In genomic region chr4:169925678-169926077, GRCh38 we compare ENCODE assay signal across 29 cellular contexts.
"Had no signal": no experiment of that assay in that cellular context is flagged by ENCODE, and none has a peak within 500 bp of the region (broad histone marks: within the 10 kb centered on the region; RNA-seq: fewer than 3 reads in every experiment).

No MANE protein-coding gene starts in this region.

- H3K4me3 ChIP-seq: body of pancreas, breast epithelium had no signal

- ATAC-seq: activated CD8-positive, alpha-beta memory T cell treated with anti-CD3 and anti-CD28 coated beads, Interleukin-2, amount 10 ng/mL, durations not matched to agents 7 days and 5 days; activated naive CD8-positive, alpha-beta T cell treated with anti-CD3 and anti-CD28 coated beads, Interleukin-2, amount 50 U/mL, for 24 hours; body of pancreas; PC-3 had no signal

- H3K9ac ChIP-seq: KMS-11 had no signal

- H3K4me1 ChIP-seq: body of pancreas, breast epithelium had no signal

- H3K27me3 ChIP-seq: body of pancreas, breast epithelium had no signal

- DNase-seq: activated CD4-positive, alpha-beta memory T cell treated with anti-CD3 and anti-CD28 coated beads, Interleukin-2, amount 10 ng/mL, durations not matched to agents 7 days and 5 days; activated CD4-positive, alpha-beta T cell treated with anti-CD3 and anti-CD28 coated beads for 1 hour; activated CD4-positive, alpha-beta T cell treated with anti-CD3 and anti-CD28 coated beads for 48 hours; activated CD4-positive, CD25-positive, alpha-beta regulatory T cell; activated CD8-positive, alpha-beta memory T cell treated with anti-CD3 and anti-CD28 coated beads for 24 hours; activated CD8-positive, alpha-beta memory T cell treated with anti-CD3 and anti-CD28 coated beads, Interleukin-2, amount 10 ng/mL, durations not matched to agents 7 days and 5 days; activated CD8-positive, alpha-beta memory T cell treated with anti-CD3 and anti-CD28 coated beads, Interleukin-2, amount 50 U/mL, for 48 hours; activated effector memory CD4-positive, alpha-beta T cell treated with Interleukin-2 at 50 U/mL for 16 hours; activated naive CD4-positive, alpha-beta T cell treated with anti-CD3 and anti-CD28 coated beads, Interleukin-2, amount 10 ng/mL, durations not matched to agents 7 days and 5 days; activated naive CD8-positive, alpha-beta T cell treated with anti-CD3 and anti-CD28 coated beads, Interleukin-2, amount 50 U/mL, for 24 hours; activated T-cell treated with anti-CD3 and anti-CD28 coated beads, Interleukin-2, amount 50 U/mL, for 48 hours; amniotic stem cell; aorta; body of pancreas; MM.1S; MV-4-11; NCI-H1092; NCI-H1436 treated with DMSO at 0.1 percent for 48 hours; NCI-H1694 treated with DMSO at 0.1 percent for 48 hours; NCI-H2029; NCI-H345; NCI-H524 treated with DMSO at 0.1 percent for 48 hours; NK-92 treated with Interleukin-12 subunit alpha and Interleukin-12 subunit beta, amount 100 ng/mL, for 24 hours; Right ventricle myocardium superior; T1000; WERI-Rb-1 had no signal

- H3K4me2 ChIP-seq: KMS-11 had no signal

- H3K27ac ChIP-seq: body of pancreas, breast epithelium, KMS-11, WERI-Rb-1 had no signal

- H3K36me3 ChIP-seq: breast epithelium, WERI-Rb-1 had no signal

- H3K9me3 ChIP-seq: body of pancreas, breast epithelium had no signal
